Comparison of ENCODE assay signal across 8 cellular contexts in genomic region chr7:100101016-100101862, GRCh38. TPM values are rescaled to one million over a fixed set of nuclear protein-coding genes. Genes with fewer than 3 reads are reported as not detected.
DNase-seq lines count a peak whose midpoint lies in the region; TF ChIP-seq lines count a peak whose summit lies in the region.

Gene AP4M1, plus strand, starts transcription at chr7:100101643. Its CDS starts 72 bp downstream, at chr7:100101715.
Gene MCM7, minus strand, starts transcription at chr7:100101397. Its CDS starts 103 bp downstream, at chr7:100101294.

- H3K18ac ChIP-seq in H9 (ENCODE audit: insufficient read length, low read depth, low read length) = peak within 1 kb of the TSS; percentile 100

- H3K9ac ChIP-seq in H9 (ENCODE audit: extremely low read depth, insufficient read length, low read length) (peak within 1 kb of the TSS; percentile 100), neural cell (ENCODE audit: low read length) (peak within 1 kb of the TSS; percentile 93)

- peak within 1 kb of the TSS; percentile 92 for H2BK12ac ChIP-seq in H9 (ENCODE audit: insufficient read length, low read depth, low read length)

- H3K4me3 ChIP-seq in MG63 (peak within 1 kb of the TSS; percentile 84), fibroblast of the aortic adventitia (ENCODE audit: low read depth, low read length) (peak within 1 kb of the TSS; percentile 73), neural cell (ENCODE audit: low read length) (peak within 1 kb of the TSS; percentile 78), stomach (peak within 1 kb of the TSS; percentile 87 to 96 (median 90))

- H3K36me3 Mint-ChIP-seq in H9 (ENCODE audit: insufficient read depth in 1 of 3, low read depth in 3 of 3) = peaks cover 53 to 75% (median 67%) of the 10 kb centered on the region in 3 experiments

- H3K36me3 ChIP-seq in MG63 = peaks cover 35% of the 10 kb centered on the region
- H3K36me3 ChIP-seq in neural cell (ENCODE audit: insufficient read depth, low read length) = peaks cover 8% of the 10 kb centered on the region
- peaks cover 48 to 68% (median 66%) of the 10 kb centered on the region in 4 donors for H3K36me3 ChIP-seq in stomach

- DNase-seq in ELR (ENCODE audit: low read depth) (peak; percentile 99), H9 (peak; percentile 99), MG63 (peak; percentile 98), SHP77 treated with DMSO at 0.1 percent for 48 hours (lab: John Stamatoyannopoulos, UW) (peak; percentile 88), fibroblast of the aortic adventitia (ENCODE audit: low read depth) (peak; percentile 98), stomach (peak; percentile 99)
- peak; percentile 99 for DNase-seq in activated effector memory CD4-positive, alpha-beta T cell treated with anti-CD3 and anti-CD28 coated beads, Interleukin-2, amount 50 U/mL, for 16 hours

- peak within 1 kb of the TSS; percentile 78 for H3T11ph ChIP-seq in H9 (ENCODE audit: low read length)

- intact Hi-C loops in stomach (cut with DNase I; ENCODE audit: low total_unique reads) = no loop called here

- peaks cover 5% of the 10 kb centered on the region; the same call in 1 of the 2 replicates for H3K79me2 ChIP-seq in H9 (ENCODE audit: insufficient read depth, low read length)
- H3K79me2 ChIP-seq in neural cell (replicated peaks; ENCODE audit: insufficient read depth, low read length) = peaks cover 26% of the 10 kb centered on the region

- peak within 1 kb of the TSS; percentile 94 for H2BK120ac ChIP-seq in H9 (ENCODE audit: low read depth, low read length, poor library complexity, severe bottlenecking)

- H3K4me1 ChIP-seq in H9 (ENCODE audit: insufficient read depth, low read length) (no peaks in the 10 kb centered on the region), stomach (peaks cover 19 to 42% (median 34%) of the 10 kb centered on the region in 4 donors)

- TF ChIP-seq EP300 in neural cell (conservative IDR thresholded peaks at IDR 0.05; ENCODE audit: poor library complexity, severe bottlenecking) = no peak
- no peak for TF ChIP-seq EP300 in stomach (IDR thresholded peaks at IDR 0.05)

- peak within 1 kb of the TSS; percentile 100 for H3K14ac ChIP-seq in H9 (ENCODE audit: insufficient read depth, low read length)

- no peak within 1 kb of the TSS for H2BK15ac ChIP-seq in H9 (ENCODE audit: low read depth, low read length)

- peaks cover 0 to 3% of the 10 kb centered on the region in 2 experiments; a peak in 1 of 5 replicates for H3K9me3 Mint-ChIP-seq in H9

- peak within 1 kb of the TSS; percentile 93 to 95 for H3K4me3 Mint-ChIP-seq in H9

- no peak within 1 kb of the TSS for H3K23ac ChIP-seq in H9 (ENCODE audit: insufficient read length, low read depth, low read length)

- no peaks in the 10 kb centered on the region for H3K27me3 ChIP-seq in H9 (ENCODE audit: insufficient read depth, low read length)
- H3K27me3 ChIP-seq in MG63 = no peaks in the 10 kb centered on the region
- no peaks in the 10 kb centered on the region for H3K27me3 ChIP-seq in neural cell (ENCODE audit: insufficient read depth, low read depth, low read length)
- H3K27me3 ChIP-seq in stomach = no peaks in the 10 kb centered on the region

- H2AFZ ChIP-seq in H9 (ENCODE audit: low read length) (no peak within 1 kb of the TSS), neural cell (ENCODE audit: low read depth, low read length) (peak within 1 kb of the TSS; percentile 65)

- peak within 1 kb of the TSS; percentile 97 for H3K56ac ChIP-seq in H9 (ENCODE audit: insufficient read length, low read depth, low read length)

- no peak for TF ChIP-seq RAD21 in neural cell (conservative IDR thresholded peaks at IDR 0.05)

- peaks cover 3% of the 10 kb centered on the region for H3K79me1 ChIP-seq in H9 (ENCODE audit: insufficient read depth, low read depth, low read length, poor library complexity, severe bottlenecking)

- TF ChIP-seq POLR2A in stomach (IDR thresholded peaks at IDR 0.05) = no peak

- H3K9me3 ChIP-seq in H9 (ENCODE audit: control insufficient read depth, low read depth, low read length) = no peaks in the 10 kb centered on the region
- H3K9me3 ChIP-seq in MG63 = no peaks in the 10 kb centered on the region
- no peaks in the 10 kb centered on the region for H3K9me3 ChIP-seq in neural cell (ENCODE audit: low read length)
- H3K9me3 ChIP-seq in stomach = no peaks in the 10 kb centered on the region

- H2BK20ac ChIP-seq in H9 (ENCODE audit: low read depth, low read length, poor library complexity, severe bottlenecking) = no peak within 1 kb of the TSS

- H4K20me1 ChIP-seq in H9 (ENCODE audit: control insufficient read depth, insufficient read depth, insufficient read length) (no peaks in the 10 kb centered on the region), neural cell (ENCODE audit: insufficient read depth) (no peaks in the 10 kb centered on the region)

- H3K4me2 ChIP-seq in H9 (ENCODE audit: insufficient read depth, insufficient read length, low read length) (peak within 1 kb of the TSS; percentile 75), neural cell (ENCODE audit: low read length) (peak within 1 kb of the TSS; percentile 81)

- H3K27ac ChIP-seq in H9 (ENCODE audit: insufficient read length, low read depth, low read length) (peak within 1 kb of the TSS; percentile 86), neural cell (ENCODE audit: low read length) (peak within 1 kb of the TSS; percentile 95), stomach (peak within 1 kb of the TSS; percentile 92 to 97 (median 96))

- WGBS in H9 (ENCODE audit: extremely low coverage, insufficient read length, low lambda C conversion rate) = no CpG with 5 or more reads among the region's 80 CpGs
- WGBS in stomach, 5 donors = 0 to 1% (median 1%) methylated on average over 33 to 80 of the region's 80 CpGs

- H3K9me2 ChIP-seq in neural cell (ENCODE audit: insufficient read depth, low read length) = no peaks in the 10 kb centered on the region

- H3K27ac Mint-ChIP-seq in H9 = peak within 1 kb of the TSS; percentile 99 to 100 (median 99)

- peak within 1 kb of the TSS; percentile 93 for H2AK5ac ChIP-seq in H9 (ENCODE audit: insufficient read length, low read length)

- H4K91ac ChIP-seq in H9 (ENCODE audit: insufficient read length, low read depth, low read length) = peak within 1 kb of the TSS; percentile 99

- no peak for TF ChIP-seq CTCF in H9 (conservative IDR thresholded peaks at IDR 0.05)
- no peak for TF ChIP-seq CTCF in fibroblast of the aortic adventitia (IDR thresholded peaks at IDR 0.05; ENCODE audit: insufficient read depth, low read length)
- no peak for TF ChIP-seq CTCF in neural cell (IDR thresholded peaks at IDR 0.05; ENCODE audit: poor library complexity, severe bottlenecking)
- TF ChIP-seq CTCF in stomach (IDR thresholded peaks at IDR 0.05) = no peak

- H3K23me2 ChIP-seq in H9 (ENCODE audit: insufficient read length, low read depth, low read length, poor library complexity, severe bottlenecking) = no peaks in the 10 kb centered on the region

- H2BK5ac ChIP-seq in H9 (ENCODE audit: insufficient read length, low read length) = peak within 1 kb of the TSS; percentile 99

- no peaks in the 10 kb centered on the region for H3F3A ChIP-seq in neural cell (ENCODE audit: insufficient read depth, low read length, poor library complexity, severe bottlenecking)

- peak within 1 kb of the TSS; percentile 99 for H4K8ac ChIP-seq in H9 (replicated peaks; ENCODE audit: insufficient read length, low read depth, low read length)

- no peaks in the 10 kb centered on the region; the same call in 1 of the 2 replicates for H3K27me3 Mint-ChIP-seq in H9 (ENCODE audit: low read depth)

- peak within 1 kb of the TSS; percentile 100 for H4K5ac ChIP-seq in H9 (ENCODE audit: insufficient read length, low read depth, low read length)

- H3K4ac ChIP-seq in H9 (ENCODE audit: low read depth, low read length) = peak within 1 kb of the TSS; percentile 100

- peaks cover 20 to 34% of the 10 kb centered on the region in 2 experiments for H3K4me1 Mint-ChIP-seq in H9

TF ChIP-seq in neural cell, 6 proteins besides CTCF, POLR2A, EP300 and RAD21 (continues in another document):
- TF ChIP-seq TAF1 (IDR thresholded peaks at IDR 0.05; ENCODE audit: low read depth) (no peak), REST (IDR thresholded peaks at IDR 0.05; ENCODE audit: borderline replicate concordance) (peak; percentile 22), EZH2 (IDR thresholded peaks at IDR 0.05; ENCODE audit: borderline replicate concordance, insufficient read depth, low read length, poor library complexity, severe bottlenecking) (no peak)

RNA-seq across cellular contexts. Expression of gene AP4M1, which starts in this region (rescaled TPM):
- 18.8 and 20.2 TPM in 2 replicates for total RNA-seq in H9 (2021)
- total RNA-seq in MG63 (2014; rRNA removed; shearing (Covaris generic); ENCODE audit: low replicate concordance) = 16.8 and 28.4 TPM in 2 replicates
- 17.6 and 18.2 TPM in 2 replicates for total RNA-seq in fibroblast of the aortic adventitia (ENCODE audit: low replicate concordance)
- 78.9 and 100 TPM in 2 replicates for polyA plus RNA-seq in neural cell
- polyA minus RNA-seq in neural cell = 34.3 and 35.2 TPM in 2 replicates
- total RNA-seq in stomach = 100 to 1,000 TPM in 1 of 5 donors, 10 to 100 TPM in 3, 1 to 10 TPM in 1; 8.4 to 103 (median 19.6) TPM
- 10 to 100 TPM; 14.7 to 24.3 (median 21.3) TPM for polyA plus RNA-seq in stomach

RNA-seq across cellular contexts. Expression of gene MCM7, which starts in this region (rescaled TPM):
- 387 and 390 TPM in 2 replicates for total RNA-seq in H9 (2021)
- 121 and 191 TPM in 2 replicates for total RNA-seq in MG63 (2014; rRNA removed; shearing (Covaris generic); ENCODE audit: low replicate concordance)
- 13.1 and 97.7 TPM in 2 replicates for total RNA-seq in fibroblast of the aortic adventitia (ENCODE audit: low replicate concordance)
- polyA plus RNA-seq in neural cell = 118 and 146 TPM in 2 replicates
- 57.9 and 65.0 TPM in 2 replicates for polyA minus RNA-seq in neural cell
- 100 to 1,000 TPM in 1 of 5 donors, 10 to 100 TPM in 4; 41.3 to 104 (median 88.9) TPM for total RNA-seq in stomach
- 10 to 100 TPM; 39.6 to 54.5 (median 46.4) TPM for polyA plus RNA-seq in stomach

Comparison
In these comparisons a context has a peak if more than half of its experiments do, and no peak if none do; other contexts are left out.
1. Peak in every context shown above with its lines: DNase-seq, H3K4me3 ChIP-seq and H3K27ac ChIP-seq.